8 cellular contexts compared by ENCODE assay signal in the genomic region with DNA sequence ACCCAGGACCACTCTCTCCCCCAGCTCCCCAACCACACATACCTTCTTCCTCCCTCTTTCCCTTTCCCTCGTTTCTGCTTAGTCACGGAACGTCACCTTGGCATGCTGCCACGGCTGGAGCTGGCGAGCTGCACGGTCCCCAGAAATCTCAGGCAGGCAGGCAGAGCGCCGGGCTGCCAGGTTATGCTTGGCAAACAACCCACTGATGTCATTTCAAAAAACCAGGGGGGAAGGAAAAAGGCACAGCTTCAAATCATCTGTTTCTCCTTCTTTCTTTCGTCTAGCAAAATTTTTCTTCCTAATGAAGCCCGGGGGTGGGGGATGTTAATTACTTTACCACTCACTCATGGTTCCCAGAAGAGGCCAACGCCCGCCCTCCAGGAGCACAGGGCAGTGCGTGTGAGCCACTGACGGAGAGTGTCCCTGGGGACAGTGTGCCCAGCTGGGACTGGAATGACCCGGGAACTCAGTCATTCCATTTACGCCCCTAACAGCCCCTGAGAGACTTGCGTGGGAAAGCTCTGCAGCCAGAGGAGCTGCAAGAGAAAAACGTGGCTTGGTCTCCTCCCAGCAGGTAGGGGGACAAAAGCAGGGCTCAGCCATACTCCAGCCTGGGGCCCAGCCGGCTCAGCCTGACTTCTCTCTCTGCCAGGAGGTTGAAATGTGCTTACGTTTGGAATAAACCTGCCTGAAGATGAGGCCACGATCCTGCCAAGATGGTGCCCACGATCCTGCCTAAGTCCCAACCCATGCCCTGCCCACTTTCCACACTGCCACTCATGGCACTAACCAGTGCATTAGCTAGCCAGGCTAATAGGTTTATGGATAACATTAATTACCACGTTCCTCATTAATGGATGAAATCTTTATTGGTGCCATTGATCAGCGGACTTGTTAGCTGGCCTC.
DNase-seq lines count a peak whose midpoint lies in the region; ATAC-seq, FAIRE-seq and TF ChIP-seq lines count a peak whose summit lies in the region.

No MANE protein-coding gene starts in this region.

- H3K4me1 ChIP-seq in K562 (replicated peaks in 1 of 2; ENCODE audit: control insufficient read depth in 2 of 2, insufficient read depth in 2 of 2, low read length in 2 of 2) (peaks cover 0 to 5% of the 10 kb centered on the region in 2 experiments; a peak in 1 of 5 replicates), kidney (ENCODE audit: control insufficient read depth in 1 of 2, insufficient read depth in 1 of 2, low read depth in 1 of 2, low read length in 2 of 2) (peaks cover 8 to 26% of the 10 kb centered on the region in 2 donors)

- no peak overlapping the region for H2AFZ ChIP-seq in K562 (ENCODE audit: low read depth, low read length)

- no peaks in the 10 kb centered on the region for H3K9me1 ChIP-seq in K562 (ENCODE audit: control insufficient read depth, insufficient read depth, low read length)

- H3K27ac ChIP-seq in K562 (ENCODE audit: extremely low read depth, low read depth, low read length) (no peak overlapping the region), kidney (ENCODE audit: low read depth in 2 of 2, low read length in 2 of 2) (peak overlapping the region; percentile 26 to 56), substantia nigra (ENCODE audit: low read depth, low read length, poor library complexity, severe bottlenecking) (peak overlapping the region; percentile 13)

- TF ChIP-seq RAD21 in K562 (CRISPR knock-in tag; conservative IDR thresholded peaks at IDR 0.05 in 1 of 2, IDR thresholded peaks at IDR 0.05 in 1 of 2) = no peak

- in situ Hi-C loops in K562 (cut with MboI) = no loop called here

- H3K4me2 ChIP-seq in K562 (ENCODE audit: insufficient read depth, low read length) = no peak overlapping the region

- intact Hi-C loops in K562 (cut with micrococcal nuclease) = loop anchor here (5.0 kb wide), 1 partner anchor 347 kb away; no protein-coding TSS in a partner anchor
- intact Hi-C loops in kidney (cut with DNase I) = no loop called here

- POLR2A ChIA-PET in K562 (lab: Yijun Ruan, JAX) = no interaction called here

- TF ChIP-seq CTCF in K562 (IDR thresholded peaks at IDR 0.05 in 2 of 3, conservative IDR thresholded peaks at IDR 0.05 in 1 of 3; ENCODE audit: insufficient read depth in 2 of 3, low read depth in 1 of 3, low read length in 3 of 3) = no peak
- no peak for TF ChIP-seq CTCF in kidney (IDR thresholded peaks at IDR 0.05; ENCODE audit: borderline replicate concordance, extremely low read depth, insufficient read depth)

- BruUV-seq in K562 (replicated peaks; lab: Mats Ljungman, UMichigan) = no TSS peak

- CTCF ChIA-PET in K562 (lab: Yijun Ruan, JAX; ENCODE audit: low intra/inter-chr PET ratio) = no interaction called here

- H3K4me3 ChIP-seq in K562 = no peak overlapping the region
- peak overlapping the region; percentile 9 to 37 for H3K4me3 ChIP-seq in kidney (ENCODE audit: low read length in 2 of 2)

- peaks cover 10 to 56% of the 10 kb centered on the region in 2 experiments; a peak in 4 of 5 replicates for H3K27me3 ChIP-seq in K562 (ENCODE audit: control insufficient read depth in 2 of 2, insufficient read depth in 2 of 2, low read length in 2 of 2)

- H3K9ac ChIP-seq in K562 (ENCODE audit: insufficient read depth in 1 of 2, low read depth in 2 of 2, low read length in 2 of 2) (no peak overlapping the region), kidney (ENCODE audit: low read length in 2 of 2) (peak overlapping the region; percentile 39 to 52)

- no peak for ATAC-seq in K562
- no peak for ATAC-seq in GM18498 (IDR thresholded peaks at IDR 0.05; ENCODE audit: unreplicated experiment)
- no peak for ATAC-seq in HG03520 (IDR thresholded peaks at IDR 0.05; ENCODE audit: unreplicated experiment)

- DNase-seq in C1 segment of cervical spinal cord (lab: John Stamatoyannopoulos, UW) (peak in 12 of 14 donors; percentile 19 to 84 (median 68)), NCI-H2029 (lab: John Stamatoyannopoulos, UW) (peak; percentile 69), K562 (ENCODE audit: extremely low read depth in 1 of 4, low spot score in 3 of 4) (peak in 2 of 4 experiments; percentile 12 to 32), kidney (peak; percentile 95), substantia nigra (lab: John Stamatoyannopoulos, UW) (peak in 43 of 49 donors; percentile 9 to 94 (median 61)), activated T-cell treated with anti-CD3 and anti-CD28 coated beads for 4 hours (no peak)

- under 1% methylated on average over 22 of the region's 24 CpGs for WGBS in K562 (ENCODE audit: insufficient coverage, low coverage, missing lambda C conversion rate)

- no peak for TF ChIP-seq EP300 in K562 (IDR thresholded peaks at IDR 0.05; ENCODE audit: low read length)

- H3K36me3 ChIP-seq in K562 (ENCODE audit: control insufficient read depth, insufficient read depth, low read length) = no peaks in the 10 kb centered on the region
- no peaks in the 10 kb centered on the region for H3K36me3 ChIP-seq in kidney (ENCODE audit: control insufficient read depth in 1 of 2, insufficient read depth in 2 of 2, low read length in 2 of 2)

- no peaks in the 10 kb centered on the region for H3K79me2 ChIP-seq in K562 (ENCODE audit: control insufficient read depth, insufficient read depth, low read length)

- no peak for TF ChIP-seq POLR2A in K562 (conservative IDR thresholded peaks at IDR 0.05)

- no peaks in the 10 kb centered on the region for H4K20me1 ChIP-seq in K562 (replicated peaks; ENCODE audit: control insufficient read depth, insufficient read depth, low read length)

- FAIRE-seq in K562 (lab: Jason Lieb, UNC) (no peak), kidney (lab: Jason Lieb, UNC) (no peak)

- H3K9me3 ChIP-seq in K562 (replicated peaks; ENCODE audit: control insufficient read depth, insufficient read depth, low read depth, low read length) (no peaks in the 10 kb centered on the region), kidney (ENCODE audit: control insufficient read depth in 1 of 2, low read length in 2 of 2) (no peaks in the 10 kb centered on the region)

TF ChIP-seq in K562, 482 proteins besides CTCF, POLR2A, EP300 and RAD21 (continues in another document):
- no peak for TF ChIP-seq RBM25 (IDR thresholded peaks at IDR 0.05; ENCODE audit: low read depth, low read length, severe bottlenecking)
- TF ChIP-seq ETV1 (tag; conservative IDR thresholded peaks at IDR 0.05; ENCODE audit: low read depth) = no peak
- peak; percentile 89 for TF ChIP-seq NFIC (IDR thresholded peaks at IDR 0.05)
- TF ChIP-seq MED1 (CRISPR knock-in tag; IDR thresholded peaks at IDR 0.05; ENCODE audit: borderline replicate concordance) = no peak
- no peak for TF ChIP-seq ZNF766 (CRISPR knock-in tag; conservative IDR thresholded peaks at IDR 0.05)
- TF ChIP-seq MAFG (tag; conservative IDR thresholded peaks at IDR 0.05) = peak; percentile 73
- peak; percentile 19; the same call in 1 of the 2 replicates for TF ChIP-seq ZNF316 (IDR thresholded peaks at IDR 0.05)
- no peak for TF ChIP-seq CBFA2T3 (IDR thresholded peaks at IDR 0.05)
- TF ChIP-seq, protein P1, sequence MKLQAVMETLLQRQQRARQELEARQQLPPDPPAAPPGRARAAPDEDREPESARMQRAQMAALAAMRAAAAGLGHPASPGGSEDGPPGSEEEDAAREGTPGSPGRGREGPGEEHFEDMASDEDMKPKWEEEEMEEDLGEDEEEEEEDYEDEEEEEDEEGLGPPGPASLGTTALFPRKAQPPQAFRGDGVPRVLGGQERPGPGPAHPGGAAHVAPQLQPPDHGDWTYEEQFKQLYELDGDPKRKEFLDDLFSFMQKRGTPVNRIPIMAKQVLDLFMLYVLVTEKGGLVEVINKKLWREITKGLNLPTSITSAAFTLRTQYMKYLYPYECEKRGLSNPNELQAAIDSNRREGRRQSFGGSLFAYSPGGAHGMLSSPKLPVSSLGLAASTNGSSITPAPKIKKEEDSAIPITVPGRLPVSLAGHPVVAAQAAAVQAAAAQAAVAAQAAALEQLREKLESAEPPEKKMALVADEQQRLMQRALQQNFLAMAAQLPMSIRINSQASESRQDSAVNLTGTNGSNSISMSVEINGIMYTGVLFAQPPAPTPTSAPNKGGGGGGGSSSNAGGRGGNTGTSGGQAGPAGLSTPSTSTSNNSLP (IDR thresholded peaks at IDR 0.05; ENCODE audit: borderline replicate concordance, low read depth, low read length) = no peak
- TF ChIP-seq HEY1 (CRISPR knock-in tag; IDR thresholded peaks at IDR 0.05; ENCODE audit: borderline replicate concordance) = no peak
- TF ChIP-seq ZFP36 (IDR thresholded peaks at IDR 0.05; ENCODE audit: low read depth, low read length, partially characterized antibody) = no peak
- no peak for TF ChIP-seq HNRNPL (IDR thresholded peaks at IDR 0.05; ENCODE audit: low read depth, low read length)
- TF ChIP-seq C11orf30 (IDR thresholded peaks at IDR 0.05; ENCODE audit: low read depth) = peak; percentile 53
- TF ChIP-seq, protein P2, sequence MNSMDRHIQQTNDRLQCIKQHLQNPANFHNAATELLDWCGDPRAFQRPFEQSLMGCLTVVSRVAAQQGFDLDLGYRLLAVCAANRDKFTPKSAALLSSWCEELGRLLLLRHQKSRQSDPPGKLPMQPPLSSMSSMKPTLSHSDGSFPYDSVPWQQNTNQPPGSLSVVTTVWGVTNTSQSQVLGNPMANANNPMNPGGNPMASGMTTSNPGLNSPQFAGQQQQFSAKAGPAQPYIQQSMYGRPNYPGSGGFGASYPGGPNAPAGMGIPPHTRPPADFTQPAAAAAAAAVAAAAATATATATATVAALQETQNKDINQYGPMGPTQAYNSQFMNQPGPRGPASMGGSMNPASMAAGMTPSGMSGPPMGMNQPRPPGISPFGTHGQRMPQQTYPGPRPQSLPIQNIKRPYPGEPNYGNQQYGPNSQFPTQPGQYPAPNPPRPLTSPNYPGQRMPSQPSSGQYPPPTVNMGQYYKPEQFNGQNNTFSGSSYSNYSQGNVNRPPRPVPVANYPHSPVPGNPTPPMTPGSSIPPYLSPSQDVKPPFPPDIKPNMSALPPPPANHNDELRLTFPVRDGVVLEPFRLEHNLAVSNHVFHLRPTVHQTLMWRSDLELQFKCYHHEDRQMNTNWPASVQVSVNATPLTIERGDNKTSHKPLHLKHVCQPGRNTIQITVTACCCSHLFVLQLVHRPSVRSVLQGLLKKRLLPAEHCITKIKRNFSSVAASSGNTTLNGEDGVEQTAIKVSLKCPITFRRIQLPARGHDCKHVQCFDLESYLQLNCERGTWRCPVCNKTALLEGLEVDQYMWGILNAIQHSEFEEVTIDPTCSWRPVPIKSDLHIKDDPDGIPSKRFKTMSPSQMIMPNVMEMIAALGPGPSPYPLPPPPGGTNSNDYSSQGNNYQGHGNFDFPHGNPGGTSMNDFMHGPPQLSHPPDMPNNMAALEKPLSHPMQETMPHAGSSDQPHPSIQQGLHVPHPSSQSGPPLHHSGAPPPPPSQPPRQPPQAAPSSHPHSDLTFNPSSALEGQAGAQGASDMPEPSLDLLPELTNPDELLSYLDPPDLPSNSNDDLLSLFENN (IDR thresholded peaks at IDR 0.05; ENCODE audit: low read depth in 2 of 2, low read length in 2 of 2) = no peak
- no peak for TF ChIP-seq FIP1L1 (IDR thresholded peaks at IDR 0.05; ENCODE audit: low read depth, low read length, poor library complexity, severe bottlenecking)

Comparison
In these comparisons a context has a peak if more than half of its experiments do, and no peak if none do; other contexts are left out.
1. H3K9ac ChIP-seq: peak in kidney (2 of 2); none in K562 (0 of 2).